Comparison of ENCODE assay signal across 8 cellular contexts in the genomic region with DNA sequence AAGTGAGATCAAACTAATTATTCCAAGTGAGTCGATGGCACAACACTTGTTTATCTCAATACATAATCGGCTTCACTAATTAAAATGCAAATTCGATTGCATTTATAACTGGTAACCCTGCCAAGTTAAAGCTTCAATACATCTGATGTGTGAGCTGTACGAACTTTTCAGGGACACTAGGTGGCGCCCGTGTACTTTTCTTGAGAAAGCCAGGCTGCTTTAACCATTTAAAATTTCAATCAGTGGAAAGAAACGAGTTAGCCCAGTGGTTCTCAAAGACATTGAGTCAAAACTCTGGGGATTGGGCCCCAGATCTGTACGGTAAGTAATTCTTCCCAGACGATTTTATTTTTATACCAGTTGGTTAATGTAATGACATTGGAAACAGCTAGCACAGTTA.
DNase-seq lines count a peak whose midpoint lies in the region; ATAC-seq, FAIRE-seq and TF ChIP-seq lines count a peak whose summit lies in the region.

No MANE protein-coding gene starts in this region.

- H3K27me3 ChIP-seq in WERI-Rb-1 (ENCODE audit: insufficient read depth, low read depth, severe bottlenecking) (no peaks in the 10 kb centered on the region), HepG2 (ENCODE audit: control insufficient read depth in 1 of 2, insufficient read depth in 2 of 2, low read length in 2 of 2) (no peaks in the 10 kb centered on the region)

- H3K4me1 ChIP-seq in HepG2 (ENCODE audit: insufficient read depth, low read length): no peaks in the 10 kb centered on the region

- peak; percentile 65 for TF ChIP-seq CTCF in WERI-Rb-1 (IDR thresholded peaks at IDR 0.05; ENCODE audit: low read depth, low read length)
- TF ChIP-seq CTCF in HepG2 (CRISPR knock-in tag; IDR thresholded peaks at IDR 0.05): peak; percentile 89

- intact Hi-C loops in HepG2 (cut with micrococcal nuclease; ENCODE audit: unreplicated experiment): loop anchor here (1.0 to 5.0 kb wide), 7 partner anchors 267 to 810 kb away; no protein-coding TSS in a partner anchor

- H3K4me2 ChIP-seq in HepG2 (ENCODE audit: low read depth, low read length): no peak overlapping the region

- DNase-seq in GDM1 (lab: John Stamatoyannopoulos, UW): peak; percentile 27
- DNase-seq in NCI-H226: peak; percentile 3
- DNase-seq in WERI-Rb-1: peak; percentile 48
- peak; percentile 87 for DNase-seq in cerebellar cortex (ENCODE audit: low spot score)
- DNase-seq in HepG2 (ENCODE audit: low spot score): peak; percentile 67
- peak; percentile 16 for DNase-seq in stimulated activated CD8-positive, alpha-beta memory T cell treated with anti-CD3 and anti-CD28 coated beads, Interleukin-12 subunit alpha, Interleukin-12 subunit beta, amount 100 ng/mL, for 1 hour (ENCODE audit: low read depth)

- FAIRE-seq in HepG2 (lab: Jason Lieb, UNC): peak; percentile 88

- TF ChIP-seq POLR2A in HepG2 (IDR thresholded peaks at IDR 0.05; ENCODE audit: insufficient read depth in 1 of 2, low read depth in 2 of 2, low read length in 2 of 2): no peak

- 1% methylated on average over 9 of the region's 9 CpGs for WGBS in HepG2 (ENCODE audit: low lambda C conversion rate)

- H3K9ac ChIP-seq in HepG2 (ENCODE audit: insufficient read depth, low read depth, low read length): no peak overlapping the region

- H3K9me3 ChIP-seq in WERI-Rb-1 (ENCODE audit: severe bottlenecking): peaks cover 2% of the 10 kb centered on the region
- H3K9me3 ChIP-seq in HepG2 (ENCODE audit: low read length): no peaks in the 10 kb centered on the region

- H4K20me1 ChIP-seq in HepG2 (ENCODE audit: insufficient read depth, low read length): no peaks in the 10 kb centered on the region

- peak; percentile 44 for ATAC-seq in HG03175 (IDR thresholded peaks at IDR 0.05; ENCODE audit: unreplicated experiment)
- peak; percentile 80 for ATAC-seq in HepG2
- no peak for ATAC-seq in GM18873 (IDR thresholded peaks at IDR 0.05; ENCODE audit: low FRiP score, unreplicated experiment)

- H3K79me2 ChIP-seq in HepG2 (ENCODE audit: insufficient read depth, low read length): no peaks in the 10 kb centered on the region

- CTCF ChIA-PET in HepG2 (lab: Yijun Ruan, JAX; ENCODE audit: low intra/inter-chr PET ratio, low total read pairs): interaction anchor here (1.9 to 2.5 kb wide), 5 partner anchors 267 to 1927 kb away, joined by 7 to 48 read pairs (median 14); no protein-coding TSS in a partner anchor

- BruUV-seq in HepG2 (replicated peaks; lab: Mats Ljungman, UMichigan): no TSS peak

- no peak overlapping the region for H3K27ac ChIP-seq in WERI-Rb-1
- H3K27ac ChIP-seq in HepG2 (ENCODE audit: extremely low read length, insufficient read depth, low read length): no peak overlapping the region

- no peak overlapping the region for H2AFZ ChIP-seq in HepG2 (ENCODE audit: low read length)

- TF ChIP-seq EP300 in HepG2 (IDR thresholded peaks at IDR 0.05; ENCODE audit: low read depth in 2 of 2, low read length in 2 of 2) (no peak), HepG2 (CRISPR knock-in tag; IDR thresholded peaks at IDR 0.05; ENCODE audit: borderline replicate concordance) (no peak)

- H3K36me3 ChIP-seq in WERI-Rb-1: no peaks in the 10 kb centered on the region
- no peaks in the 10 kb centered on the region for H3K36me3 ChIP-seq in HepG2 (replicated peaks in 1 of 2; ENCODE audit: control insufficient read depth in 1 of 2, insufficient read depth in 2 of 2, low read length in 2 of 2)

- TF ChIP-seq RAD21 in HepG2 (CRISPR knock-in tag; IDR thresholded peaks at IDR 0.05): peak; percentile 85

- POLR2A ChIA-PET in HepG2 (lab: Yijun Ruan, JAX): no interaction called here

- in situ Hi-C loops in HepG2 (cut with HindIII; ENCODE audit: extremely low pct_ligation_motif_present, low pct_unique_long_range_greater_than_20kb): loop anchor here (5.0 to 10.0 kb wide), 3 partner anchors 295 to 1928 kb away; no protein-coding TSS in a partner anchor

- H3K4me3 ChIP-seq in WERI-Rb-1 (ENCODE audit: low read depth, low read length): no peak overlapping the region
- H3K4me3 ChIP-seq in HepG2 (replicated peaks in 1 of 3; ENCODE audit: insufficient read depth in 1 of 3, low read depth in 2 of 3, low read length in 3 of 3): no peak overlapping the region

TF ChIP-seq in HepG2, 621 proteins besides CTCF, POLR2A, EP300 and RAD21 (continues in another document):
- no peak for TF ChIP-seq ARHGAP35 (CRISPR knock-in tag; IDR thresholded peaks at IDR 0.05; ENCODE audit: borderline replicate concordance)
- TF ChIP-seq ZNF616 (CRISPR knock-in tag; IDR thresholded peaks at IDR 0.05; ENCODE audit: low read depth): no peak
- peak; percentile 93 for TF ChIP-seq ZNF652 (CRISPR knock-in tag; IDR thresholded peaks at IDR 0.05; ENCODE audit: borderline replicate concordance, low read depth)
- TF ChIP-seq HMG20B (CRISPR knock-in tag; conservative IDR thresholded peaks at IDR 0.05): no peak
- no peak for TF ChIP-seq MAZ (IDR thresholded peaks at IDR 0.05; ENCODE audit: borderline replicate concordance, low read depth, low read length)
- TF ChIP-seq MAZ (CRISPR knock-in tag; IDR thresholded peaks at IDR 0.05; ENCODE audit: low read depth): 0 out of 2 replicates have a peak, but pooled peaks have one; percentile 23
- no peak for TF ChIP-seq ZSCAN21 (CRISPR knock-in tag; IDR thresholded peaks at IDR 0.05; ENCODE audit: borderline replicate concordance)
- TF ChIP-seq FLYWCH1 (CRISPR knock-in tag; IDR thresholded peaks at IDR 0.05): no peak
- 0 out of 2 replicates have a peak, but pooled peaks have one; percentile 26 for TF ChIP-seq YEATS2 (CRISPR knock-in tag; IDR thresholded peaks at IDR 0.05; ENCODE audit: borderline replicate concordance)
- no peak for TF ChIP-seq NBN (conservative IDR thresholded peaks at IDR 0.05)
- no peak for TF ChIP-seq GABPB1 (CRISPR knock-in tag; IDR thresholded peaks at IDR 0.05)
- TF ChIP-seq, protein P1, sequence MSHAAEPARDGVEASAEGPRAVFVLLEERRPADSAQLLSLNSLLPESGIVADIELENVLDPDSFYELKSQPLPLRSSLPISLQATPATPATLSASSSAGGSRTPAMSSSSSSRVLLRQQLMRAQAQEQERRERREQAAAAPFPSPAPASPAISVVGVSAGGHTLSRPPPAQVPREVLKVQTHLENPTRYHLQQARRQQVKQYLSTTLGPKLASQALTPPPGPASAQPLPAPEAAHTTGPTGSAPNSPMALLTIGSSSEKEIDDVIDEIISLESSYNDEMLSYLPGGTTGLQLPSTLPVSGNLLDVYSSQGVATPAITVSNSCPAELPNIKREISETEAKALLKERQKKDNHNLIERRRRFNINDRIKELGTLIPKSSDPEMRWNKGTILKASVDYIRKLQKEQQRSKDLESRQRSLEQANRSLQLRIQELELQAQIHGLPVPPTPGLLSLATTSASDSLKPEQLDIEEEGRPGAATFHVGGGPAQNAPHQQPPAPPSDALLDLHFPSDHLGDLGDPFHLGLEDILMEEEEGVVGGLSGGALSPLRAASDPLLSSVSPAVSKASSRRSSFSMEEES (CRISPR knock-in tag; IDR thresholded peaks at IDR 0.05): no peak
- TF ChIP-seq ZSCAN30 (CRISPR knock-in tag; IDR thresholded peaks at IDR 0.05): no peak
- no peak for TF ChIP-seq MYC (CRISPR knock-in tag; IDR thresholded peaks at IDR 0.05; ENCODE audit: borderline replicate concordance)
- no peak for TF ChIP-seq ZNF34 (CRISPR knock-in tag; IDR thresholded peaks at IDR 0.05; ENCODE audit: borderline replicate concordance)
- 0 out of 2 replicates have a peak, but pooled peaks have one; percentile 30 for TF ChIP-seq HOXA5 (CRISPR knock-in tag; IDR thresholded peaks at IDR 0.05)
- TF ChIP-seq TEAD3 (CRISPR knock-in tag; optimal IDR thresholded peaks at IDR 0.05; ENCODE audit: borderline replicate concordance): peak; percentile 17
- no peak for TF ChIP-seq SOX13 (IDR thresholded peaks at IDR 0.05)
- TF ChIP-seq SOX13 (CRISPR knock-in tag; conservative IDR thresholded peaks at IDR 0.05 in 1 of 2, IDR thresholded peaks at IDR 0.05 in 1 of 2): 0 out of 4 replicates have a peak, but pooled peaks of 1 of the 2 experiments have one; percentile 11
- TF ChIP-seq, protein P2, sequence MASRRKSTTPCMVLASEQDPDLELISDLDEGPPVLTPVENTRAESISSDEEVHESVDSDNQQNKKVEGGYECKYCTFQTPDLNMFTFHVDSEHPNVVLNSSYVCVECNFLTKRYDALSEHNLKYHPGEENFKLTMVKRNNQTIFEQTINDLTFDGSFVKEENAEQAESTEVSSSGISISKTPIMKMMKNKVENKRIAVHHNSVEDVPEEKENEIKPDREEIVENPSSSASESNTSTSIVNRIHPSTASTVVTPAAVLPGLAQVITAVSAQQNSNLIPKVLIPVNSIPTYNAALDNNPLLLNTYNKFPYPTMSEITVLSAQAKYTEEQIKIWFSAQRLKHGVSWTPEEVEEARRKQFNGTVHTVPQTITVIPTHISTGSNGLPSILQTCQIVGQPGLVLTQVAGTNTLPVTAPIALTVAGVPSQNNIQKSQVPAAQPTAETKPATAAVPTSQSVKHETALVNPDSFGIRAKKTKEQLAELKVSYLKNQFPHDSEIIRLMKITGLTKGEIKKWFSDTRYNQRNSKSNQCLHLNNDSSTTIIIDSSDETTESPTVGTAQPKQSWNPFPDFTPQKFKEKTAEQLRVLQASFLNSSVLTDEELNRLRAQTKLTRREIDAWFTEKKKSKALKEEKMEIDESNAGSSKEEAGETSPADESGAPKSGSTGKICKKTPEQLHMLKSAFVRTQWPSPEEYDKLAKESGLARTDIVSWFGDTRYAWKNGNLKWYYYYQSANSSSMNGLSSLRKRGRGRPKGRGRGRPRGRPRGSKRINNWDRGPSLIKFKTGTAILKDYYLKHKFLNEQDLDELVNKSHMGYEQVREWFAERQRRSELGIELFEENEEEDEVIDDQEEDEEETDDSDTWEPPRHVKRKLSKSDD (CRISPR knock-in tag; IDR thresholded peaks at IDR 0.05; ENCODE audit: low read depth): no peak
- TF ChIP-seq, protein P3, sequence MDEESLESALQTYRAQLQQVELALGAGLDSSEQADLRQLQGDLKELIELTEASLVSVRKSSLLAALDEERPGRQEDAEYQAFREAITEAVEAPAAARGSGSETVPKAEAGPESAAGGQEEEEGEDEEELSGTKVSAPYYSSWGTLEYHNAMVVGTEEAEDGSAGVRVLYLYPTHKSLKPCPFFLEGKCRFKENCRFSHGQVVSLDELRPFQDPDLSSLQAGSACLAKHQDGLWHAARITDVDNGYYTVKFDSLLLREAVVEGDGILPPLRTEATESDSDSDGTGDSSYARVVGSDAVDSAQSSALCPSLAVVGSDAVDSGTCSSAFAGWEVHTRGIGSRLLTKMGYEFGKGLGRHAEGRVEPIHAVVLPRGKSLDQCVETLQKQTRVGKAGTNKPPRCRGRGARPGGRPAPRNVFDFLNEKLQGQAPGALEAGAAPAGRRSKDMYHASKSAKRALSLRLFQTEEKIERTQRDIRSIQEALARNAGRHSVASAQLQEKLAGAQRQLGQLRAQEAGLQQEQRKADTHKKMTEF (CRISPR knock-in tag; IDR thresholded peaks at IDR 0.05): 0 out of 2 replicates have a peak, but pooled peaks have one; percentile 57

Comparison
In these comparisons a context has a peak if more than half of its experiments do, and no peak if none do; other contexts are left out.
1. DNase-seq: peak in every context shown above with its lines; median percentile 87 in cerebellar cortex; 67 in HepG2; 48 in WERI-Rb-1; 27 in GDM1; 16 in stimulated activated CD8-positive, alpha-beta memory T cell treated with anti-CD3 and anti-CD28 coated beads, Interleukin-12 subunit alpha, Interleukin-12 subunit beta, amount 100 ng/mL, for 1 hour; 3 in NCI-H226.